29 cellular contexts compared by ENCODE assay signal in genomic region chr1:58927722-58928085, GRCh38.
DNase-seq lines count a peak whose midpoint lies in the region; ATAC-seq, FAIRE-seq and TF ChIP-seq lines count a peak whose summit lies in the region.
"Had no signal": no experiment of that assay in that cellular context is flagged by ENCODE, and none has a peak within 500 bp of the region (broad histone marks: within the 10 kb centered on the region; RNA-seq: fewer than 3 reads in every experiment).

No MANE protein-coding gene starts in this region.

- H3K27me3 Mint-ChIP-seq in Caco-2 (ENCODE audit: insufficient read depth, unreplicated experiment) (no peaks in the 10 kb centered on the region), osteocyte (ENCODE audit: unreplicated experiment) (no peaks in the 10 kb centered on the region)
- H3K27me3 Mint-ChIP-seq: activated CD4-positive, alpha-beta T cell treated with anti-CD3 and anti-CD28 coated beads, Interleukin-2, amount 10 ng/mL, durations not matched to agents 7 days and 5 days; activated T-cell treated with anti-CD3 and anti-CD28 coated beads, Interleukin-2, amount 50 U/mL, for 24 hours; central memory CD8-positive, alpha-beta T cell; T-cell had no signal

- H3K4me3 ChIP-seq in Caco-2 (ENCODE audit: low read depth, low read length) (no peak overlapping the region), PC-9 (no peak overlapping the region), small intestine (ENCODE audit: low read depth in 1 of 2, low read length in 2 of 2) (no peak overlapping the region)
- H3K4me3 ChIP-seq: BLaER1 treated with 17β-estradiol and CSF1 and Interleukin-3, amounts not matched to agents 10 nM and 100 nM; neural progenitor cell; right lobe of liver; upper lobe of right lung had no signal

- H3K9me3 ChIP-seq in Caco-2 (no peaks in the 10 kb centered on the region), PC-9 (ENCODE audit: insufficient read depth, low read depth) (no peaks in the 10 kb centered on the region), small intestine (ENCODE audit: control insufficient read depth, low read depth) (no peaks in the 10 kb centered on the region)
- H3K9me3 ChIP-seq: BLaER1 treated with 17β-estradiol and CSF1 and Interleukin-3, amounts not matched to agents 10 nM and 100 nM; right lobe of liver; upper lobe of right lung had no signal

- DNase-seq in Caco-2 (no peak), PC-9 (peak in 1 of 2 experiments; percentile 18), epithelial cell of prostate (ENCODE audit: low read depth, low spot score) (peak; percentile 29), osteocyte (ENCODE audit: extremely low spot score, unreplicated experiment) (peak; percentile 17), small intestine (no peak), H4 (ENCODE audit: low spot score) (no peak)
- no peak for DNase-seq in stimulated activated CD4-positive, alpha-beta T cell treated with anti-CD3 and anti-CD28 coated beads, Interleukin-1b, Interleukin-23, amount 100 ng/mL, for 48 hours
- DNase-seq: activated CD4-positive, alpha-beta T cell treated with anti-CD3 and anti-CD28 coated beads, Interleukin-2, amount 10 ng/mL, durations not matched to agents 7 days and 5 days; activated T-cell treated with anti-CD3 and anti-CD28 coated beads, Interleukin-2, amount 50 U/mL, for 24 hours; hypothalamus; immature natural killer cell; Kasumi-1; mesendoderm; NCI-H1436; NCI-H446; NCI-H748 treated with DMSO at 0.1 percent for 48 hours; posterior cingulate gyrus; right lobe of liver; stimulated activated CD4-positive, alpha-beta T cell treated with anti-CD3 and anti-CD28 coated beads, Interleukin-12 subunit alpha, Interleukin-12 subunit beta, amount 100 ng/mL, for 4 hours; stimulated activated CD4-positive, alpha-beta T cell treated with anti-CD3 and anti-CD28 coated beads, Interleukin-4, amount 100 ng/mL, for 24 hours; T-cell; upper lobe of right lung had no signal

- H3K4me3 Mint-ChIP-seq in Caco-2 (ENCODE audit: unreplicated experiment): no peak overlapping the region
- no peak overlapping the region for H3K4me3 Mint-ChIP-seq in osteocyte (ENCODE audit: unreplicated experiment)
- H3K4me3 Mint-ChIP-seq: activated CD4-positive, alpha-beta T cell treated with anti-CD3 and anti-CD28 coated beads, Interleukin-2, amount 10 ng/mL, durations not matched to agents 7 days and 5 days; activated T-cell treated with anti-CD3 and anti-CD28 coated beads, Interleukin-2, amount 50 U/mL, for 24 hours; central memory CD8-positive, alpha-beta T cell; dendritic cell treated with granulocyte-macrophage colony-stimulating factor and Interleukin-4, amounts not matched to agents 40 ng/mL and 50 ng/mL, for 4 days; immature natural killer cell; neural progenitor cell; T-cell; WTC11 had no signal

- H3F3A ChIP-seq in PC-9 (ENCODE audit: insufficient read depth, low read depth): peaks cover 36% of the 10 kb centered on the region

- TF ChIP-seq CTCF in Caco-2 (IDR thresholded peaks at IDR 0.05; ENCODE audit: insufficient read depth in 1 of 2, low read depth in 1 of 2, low read length in 1 of 2, severe bottlenecking in 1 of 2, unreplicated experiment in 1 of 2) (no peak), PC-9 (conservative IDR thresholded peaks at IDR 0.05) (no peak), osteocyte (IDR thresholded peaks at IDR 0.05) (no peak)

- H3K36me3 Mint-ChIP-seq in Caco-2 (ENCODE audit: insufficient read depth, unreplicated experiment) (no peaks in the 10 kb centered on the region), osteocyte (ENCODE audit: unreplicated experiment) (no peaks in the 10 kb centered on the region)
- H3K36me3 Mint-ChIP-seq: immature natural killer cell, neural progenitor cell, T-cell, WTC11 had no signal

- peak overlapping the region; percentile 60 for H3K27ac Mint-ChIP-seq in Caco-2 (ENCODE audit: unreplicated experiment)
- H3K27ac Mint-ChIP-seq in osteocyte (ENCODE audit: unreplicated experiment): no peak overlapping the region
- H3K27ac Mint-ChIP-seq: activated CD4-positive, alpha-beta T cell treated with anti-CD3 and anti-CD28 coated beads, Interleukin-2, amount 10 ng/mL, durations not matched to agents 7 days and 5 days; activated T-cell treated with anti-CD3 and anti-CD28 coated beads, Interleukin-2, amount 50 U/mL, for 24 hours; dendritic cell treated with granulocyte-macrophage colony-stimulating factor and Interleukin-4, amounts not matched to agents 40 ng/mL and 50 ng/mL, for 4 days; neural progenitor cell; T-cell; WTC11 had no signal

- H3K9me3 Mint-ChIP-seq in Caco-2 (ENCODE audit: unreplicated experiment) (peaks cover 9% of the 10 kb centered on the region), osteocyte (ENCODE audit: unreplicated experiment) (no peaks in the 10 kb centered on the region)
- H3K9me3 Mint-ChIP-seq: activated T-cell treated with anti-CD3 and anti-CD28 coated beads, Interleukin-2, amount 50 U/mL, for 24 hours; central memory CD8-positive, alpha-beta T cell; dendritic cell treated with granulocyte-macrophage colony-stimulating factor and Interleukin-4, amounts not matched to agents 40 ng/mL and 50 ng/mL, for 4 days; immature natural killer cell; neural progenitor cell; T-cell had no signal

- intact Hi-C loops in Caco-2 (cut with micrococcal nuclease; ENCODE audit: unreplicated experiment) (no loop called here), PC-9 (cut with micrococcal nuclease; ENCODE audit: unreplicated experiment) (loop anchor here (1.0 kb wide), 1 partner anchor 112 kb away; no protein-coding TSS in a partner anchor)

- no peaks in the 10 kb centered on the region for H3K9me2 ChIP-seq in PC-9 (ENCODE audit: insufficient read depth)

- no peaks in the 10 kb centered on the region for H3K79me2 ChIP-seq in PC-9 (ENCODE audit: low read depth)

- peak overlapping the region; percentile 73 for H3K4me2 ChIP-seq in PC-9
- H3K4me2 ChIP-seq: neural progenitor cell had no signal

- BruUV-seq in Caco-2 (replicated peaks; lab: Mats Ljungman, UMichigan) (no TSS peak), PC-9 (replicated peaks; lab: Mats Ljungman, UMichigan) (no TSS peak)

- no peak for ATAC-seq in GM21447 (IDR thresholded peaks at IDR 0.05; ENCODE audit: unreplicated experiment)
- ATAC-seq: left lobe of liver, right lobe of liver, T-cell, WTC11 had no signal

- H3K27ac ChIP-seq in PC-9 (peak overlapping the region; percentile 78; the same call in 1 of the 2 replicates), epithelial cell of prostate (peak overlapping the region; percentile 40), small intestine (ENCODE audit: low read depth in 1 of 2, low read length in 1 of 2) (peak overlapping the region in 1 of 2 donors; percentile 51)
- H3K27ac ChIP-seq: BLaER1 treated with 17β-estradiol and CSF1 and Interleukin-3, amounts not matched to agents 10 nM and 100 nM; neural progenitor cell; right lobe of liver; upper lobe of right lung had no signal

- CTCF ChIA-PET in Caco-2 (lab: Charles Lee) (no interaction called here), PC-9 (lab: Charles Lee) (interaction anchor here (0.6 kb wide), 1 partner anchor 79 kb away, joined by 4 read pairs; no protein-coding TSS in a partner anchor)

- H3K27me3 ChIP-seq in Caco-2 (replicated peaks; ENCODE audit: control insufficient read depth, insufficient read depth, low read length) (no peaks in the 10 kb centered on the region), PC-9 (ENCODE audit: insufficient read depth, low read depth) (no peaks in the 10 kb centered on the region), small intestine (ENCODE audit: control insufficient read depth in 2 of 2, insufficient read depth in 2 of 2, low read length in 2 of 2) (no peaks in the 10 kb centered on the region)
- H3K27me3 ChIP-seq: BLaER1 treated with 17β-estradiol and CSF1 and Interleukin-3, amounts not matched to agents 10 nM and 100 nM; neural progenitor cell; right lobe of liver; upper lobe of right lung had no signal

- no peak for FAIRE-seq in small intestine (lab: Jason Lieb, UNC)

- H4K20me1 ChIP-seq in PC-9 (ENCODE audit: insufficient read depth): no peaks in the 10 kb centered on the region
- H4K20me1 ChIP-seq: BLaER1 treated with 17β-estradiol and CSF1 and Interleukin-3, amounts not matched to agents 10 nM and 100 nM had no signal

- POLR2A ChIA-PET in Caco-2 (lab: Charles Lee) (no interaction called here), PC-9 (lab: Charles Lee; ENCODE audit: unreplicated experiment) (interaction anchor here (0.6 to 0.7 kb wide), 2 partner anchors 114 to 354 kb away, joined by 3 to 4 read pairs; no protein-coding TSS in a partner anchor)

- peaks cover 37% of the 10 kb centered on the region for H3K4me1 ChIP-seq in Caco-2
- H3K4me1 ChIP-seq in PC-9 (replicated peaks; ENCODE audit: insufficient read depth): peaks cover 61% of the 10 kb centered on the region
- H3K4me1 ChIP-seq in small intestine (ENCODE audit: control insufficient read depth in 2 of 2, insufficient read depth in 1 of 2, low read depth in 1 of 2, low read length in 1 of 2): peaks cover 15 to 17% of the 10 kb centered on the region in 2 donors
- H3K4me1 ChIP-seq: right lobe of liver had no signal

- H3K4me1 Mint-ChIP-seq in Caco-2 (ENCODE audit: low read depth, unreplicated experiment) (peaks cover 35% of the 10 kb centered on the region), osteocyte (ENCODE audit: unreplicated experiment) (peaks cover 13% of the 10 kb centered on the region)
- H3K4me1 Mint-ChIP-seq: neural progenitor cell, WTC11 had no signal

- 44 to 81% (median 63%) methylated on average over 3 of the region's 3 CpGs for WGBS in small intestine, 3 donors

- H3K36me3 ChIP-seq in Caco-2 (ENCODE audit: control insufficient read depth, insufficient read depth, low read length): no peaks in the 10 kb centered on the region
- no peaks in the 10 kb centered on the region for H3K36me3 ChIP-seq in PC-9 (ENCODE audit: low read depth)
- H3K36me3 ChIP-seq in small intestine (ENCODE audit: control insufficient read depth in 2 of 2, insufficient read depth in 2 of 2, low read length in 2 of 2): no peaks in the 10 kb centered on the region
- H3K36me3 ChIP-seq: BLaER1 treated with 17β-estradiol and CSF1 and Interleukin-3, amounts not matched to agents 10 nM and 100 nM; neural progenitor cell; right lobe of liver; upper lobe of right lung had no signal

- H2AFZ ChIP-seq in PC-9: no peak overlapping the region
- H2AFZ ChIP-seq: neural progenitor cell had no signal

Comparison
In these comparisons a context has a peak if more than half of its experiments do, and no peak if none do; other contexts are left out.
1. DNase-seq: peak in epithelial cell of prostate (single experiment) and osteocyte (single experiment); none in Caco-2 (0 of 2), small intestine (single experiment), stimulated activated CD4-positive, alpha-beta T cell treated with anti-CD3 and anti-CD28 coated beads, Interleukin-1b, Interleukin-23, amount 100 ng/mL, for 48 hours (single experiment) and H4 (single experiment).